Comparison of ENCODE assay signal across 11 cellular contexts in the genomic region with DNA sequence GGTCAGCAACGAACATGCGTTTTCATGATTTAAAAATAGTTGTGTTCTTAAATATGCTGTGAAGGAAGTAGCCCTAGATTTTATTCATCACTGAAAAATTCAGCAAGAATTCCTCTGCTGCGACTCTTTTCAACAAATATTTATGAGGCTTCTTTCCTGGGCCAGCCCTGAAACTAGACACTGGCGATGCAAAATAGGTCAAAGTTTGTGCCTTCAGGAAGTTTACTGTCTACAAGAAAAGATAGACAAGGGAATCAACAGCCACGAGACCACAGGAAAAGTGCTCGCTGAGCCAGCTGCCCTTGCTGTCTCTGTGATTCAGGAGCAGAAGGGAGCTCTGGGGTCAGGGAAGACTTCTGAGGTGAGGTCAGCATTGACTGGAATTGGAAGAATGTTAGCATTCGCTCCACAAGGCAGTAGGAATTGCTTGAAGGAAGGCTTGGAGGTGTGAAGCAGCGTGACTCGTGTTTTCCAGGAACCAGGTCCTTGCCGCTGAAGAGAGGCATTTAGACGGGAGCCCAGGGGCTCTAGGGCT. TPM values are rescaled to one million over a fixed set of nuclear protein-coding genes. Genes with fewer than 3 reads are reported as not detected.
DNase-seq lines count a peak whose midpoint lies in the region; ATAC-seq and TF ChIP-seq lines count a peak whose summit lies in the region.
"Had no signal": no experiment of that assay in that cellular context is flagged by ENCODE, and none has a peak within 500 bp of the region (broad histone marks: within the 10 kb centered on the region; RNA-seq: fewer than 3 reads in every experiment).

No MANE protein-coding gene starts in this region.

- peak overlapping the region in 10 of 11 experiments; percentile 8 to 98 (median 58); a peak in 12 of 22 replicates for H3K9ac ChIP-seq in BLaER1 treated with 17β-estradiol and CSF1 and Interleukin-3, amounts not matched to agents 10 nM and 100 nM
- H3K9ac ChIP-seq in IMR-90 (ENCODE audit: low read depth, low read length) (peak overlapping the region; percentile 13; the same call in 1 of the 2 replicates), neuronal stem cell (ENCODE audit: low read depth, low read length, poor library complexity) (no peak overlapping the region)

- peak overlapping the region; percentile 90 for H2BK5ac ChIP-seq in IMR-90 (ENCODE audit: low read depth, low read length, poor library complexity, severe bottlenecking)
- H2BK5ac ChIP-seq in neuronal stem cell (ENCODE audit: low read length): no peak overlapping the region

- in situ Hi-C loops in IMR-90 (cut with MboI; ENCODE audit: low sequenced_read_pairs) (no loop called here), astrocyte of the cerebellum (cut with HindIII; ENCODE audit: low sequenced_read_pairs) (no loop called here)

- H3K23ac ChIP-seq in IMR-90 (ENCODE audit: low read depth, low read length): peak overlapping the region; percentile 97
- H3K23ac ChIP-seq in neuronal stem cell (ENCODE audit: low read depth, low read length, poor library complexity): no peak overlapping the region

- H2BK120ac ChIP-seq in IMR-90 (ENCODE audit: low read depth, low read length): peak overlapping the region; percentile 98
- H2BK120ac ChIP-seq in neuronal stem cell (ENCODE audit: low read depth, low read length): no peak overlapping the region

- peaks cover 40 to 48% (median 42%) of the 10 kb centered on the region in 10 experiments for H3K4me1 ChIP-seq in BLaER1 treated with 17β-estradiol and CSF1 and Interleukin-3, amounts not matched to agents 10 nM and 100 nM
- H3K4me1 ChIP-seq in IMR-90 (ENCODE audit: control insufficient read depth, insufficient read depth, low read length) (peaks cover 14% of the 10 kb centered on the region), neuronal stem cell (ENCODE audit: control insufficient read depth in 2 of 2, insufficient read depth in 1 of 2, low read depth in 1 of 2, low read length in 2 of 2) (peaks cover 5 to 7% of the 10 kb centered on the region in 2 donors)

- peak overlapping the region; percentile 97 for H4K91ac ChIP-seq in IMR-90 (ENCODE audit: insufficient read depth, low read depth, low read length)
- H4K91ac ChIP-seq in neuronal stem cell (ENCODE audit: low read depth, low read length, poor library complexity): no peak overlapping the region

- WGBS in IMR-90 (ENCODE audit: extremely low coverage in 2 of 2, insufficient read length in 1 of 2), 2 experiments: no CpG with 5 or more reads among the region's 11 CpGs
- WGBS in neuronal stem cell (ENCODE audit: extremely low coverage in 2 of 2, insufficient read length in 2 of 2, insufficient replicate concordance in 1 of 2), 2 donors: no CpG with 5 or more reads among the region's 11 CpGs

- POLR2A ChIA-PET in IMR-90 (lab: Charles Lee; ENCODE audit: unreplicated experiment): no interaction called here

- peak overlapping the region; percentile 75; the same call in 2 of the 3 replicates for H2BK15ac ChIP-seq in IMR-90 (ENCODE audit: low read depth, low read length)
- H2BK15ac ChIP-seq in neuronal stem cell (ENCODE audit: low read length): no peak overlapping the region

- DNase-seq in IMR-90: peak; percentile 93
- peak; percentile 64 for DNase-seq in astrocyte of the cerebellum (ENCODE audit: low read depth)
- DNase-seq in kidney tubule cell (ENCODE audit: low spot score): peak; percentile 99
- DNase-seq in neuronal stem cell (ENCODE audit: low spot score): no peak
- no peak for DNase-seq in DMS153 (lab: John Stamatoyannopoulos, UW)
- no peak for DNase-seq in NAMALWA (ENCODE audit: low spot score)
- DNase-seq: NCI-H2081 had no signal

- H3K36me3 ChIP-seq in BLaER1 treated with 17β-estradiol and CSF1 and Interleukin-3, amounts not matched to agents 10 nM and 100 nM: peaks cover 22 to 26% (median 24%) of the 10 kb centered on the region in 11 experiments
- peaks cover 13% of the 10 kb centered on the region for H3K36me3 ChIP-seq in IMR-90 (ENCODE audit: control insufficient read depth, insufficient read depth, low read length)
- H3K36me3 ChIP-seq in neuronal stem cell (replicated peaks in 1 of 2; ENCODE audit: control insufficient read depth in 2 of 2, insufficient read depth in 2 of 2, low read length in 2 of 2): peaks cover 17 to 23% of the 10 kb centered on the region in 2 donors

- H4K5ac ChIP-seq in IMR-90 (ENCODE audit: low read depth, low read length): peak overlapping the region; percentile 2; the same call in 1 of the 2 replicates

- peak overlapping the region; percentile 38 to 86 for H4K8ac ChIP-seq in IMR-90 (ENCODE audit: low read depth in 2 of 2, low read length in 2 of 2)
- H4K8ac ChIP-seq in neuronal stem cell (ENCODE audit: low read depth, low read length): no peak overlapping the region

- peaks cover 19 to 29% (median 23%) of the 10 kb centered on the region in 11 experiments; a peak in 20 of 22 replicates for H4K20me1 ChIP-seq in BLaER1 treated with 17β-estradiol and CSF1 and Interleukin-3, amounts not matched to agents 10 nM and 100 nM
- peaks cover 35% of the 10 kb centered on the region; the same call in 1 of the 2 replicates for H4K20me1 ChIP-seq in IMR-90 (ENCODE audit: insufficient read depth, low read length)

- H2AK9ac ChIP-seq in IMR-90 (replicated peaks; ENCODE audit: low read depth, low read length, poor library complexity): peak overlapping the region; percentile 45

- BruUV-seq in IMR-90 (replicated peaks; lab: Mats Ljungman, UMichigan): no TSS peak

- H3K4me2 ChIP-seq in BLaER1 treated with 17β-estradiol and CSF1 and Interleukin-3, amounts not matched to agents 10 nM and 100 nM: peak overlapping the region; percentile 61 to 93 (median 82); a peak in 21 of 22 replicates
- H3K4me2 ChIP-seq in IMR-90 (ENCODE audit: low read depth, low read length) (peak overlapping the region; percentile 34), neuronal stem cell (ENCODE audit: insufficient read depth, low read length, poor library complexity, severe bottlenecking) (no peak overlapping the region)

- no peak for TF ChIP-seq RAD21 in IMR-90 (IDR thresholded peaks at IDR 0.05; ENCODE audit: low read length)

- H3K4ac ChIP-seq in IMR-90 (ENCODE audit: low read depth, low read length): peak overlapping the region; percentile 96
- no peak overlapping the region for H3K4ac ChIP-seq in neuronal stem cell (ENCODE audit: low read length)

- no peak for TF ChIP-seq POLR2A in IMR-90 (IDR thresholded peaks at IDR 0.05; ENCODE audit: low read depth, low read length)

- CTCF ChIA-PET in IMR-90 (lab: Yijun Ruan, JAX): no interaction called here

- peak overlapping the region; percentile 73 for H2AFZ ChIP-seq in IMR-90 (replicated peaks; ENCODE audit: low read length, poor library complexity)
- no peak overlapping the region for H2AFZ ChIP-seq in neuronal stem cell (ENCODE audit: low read length)

- H3K27me3 ChIP-seq in BLaER1 treated with 17β-estradiol and CSF1 and Interleukin-3, amounts not matched to agents 10 nM and 100 nM: no peaks in the 10 kb centered on the region
- H3K27me3 ChIP-seq in IMR-90 (ENCODE audit: control insufficient read depth, insufficient read depth, low read length) (no peaks in the 10 kb centered on the region), neuronal stem cell (ENCODE audit: control insufficient read depth in 3 of 3, insufficient read depth in 3 of 3, low read depth in 1 of 3, low read length in 3 of 3) (no peaks in the 10 kb centered on the region)
- H3K27me3 ChIP-seq: adrenal gland had no signal

- peaks cover 4% of the 10 kb centered on the region for H3K9me1 ChIP-seq in IMR-90 (ENCODE audit: insufficient read depth, low read length)

- H3K27ac ChIP-seq in BLaER1 treated with 17β-estradiol and CSF1 and Interleukin-3, amounts not matched to agents 10 nM and 100 nM: peak overlapping the region in 8 of 11 experiments; percentile 3 to 96 (median 34); a peak in 11 of 22 replicates
- H3K27ac ChIP-seq in IMR-90 (ENCODE audit: insufficient read depth, low read length): peak overlapping the region; percentile 89
- no peak overlapping the region for H3K27ac ChIP-seq in neuronal stem cell (replicated peaks; ENCODE audit: low read length)

- H2AK5ac ChIP-seq in IMR-90 (ENCODE audit: low read depth, low read length) (peak overlapping the region; percentile 88), neuronal stem cell (ENCODE audit: low read depth, low read length) (no peak overlapping the region)

- H3K14ac ChIP-seq in IMR-90 (replicated peaks; ENCODE audit: low read depth, low read length) (peak overlapping the region; percentile 95), neuronal stem cell (ENCODE audit: low read length) (no peak overlapping the region)

- no peak overlapping the region for H2BK12ac ChIP-seq in neuronal stem cell (ENCODE audit: low read length)

- H3K79me1 ChIP-seq in IMR-90 (ENCODE audit: low read depth in 1 of 2, low read length in 2 of 2) (peaks cover 2 to 29% of the 10 kb centered on the region in 2 experiments; a peak in 3 of 4 replicates), neuronal stem cell (ENCODE audit: low read depth, low read length) (no peaks in the 10 kb centered on the region)

- H3K4me3 ChIP-seq in BLaER1 treated with 17β-estradiol and CSF1 and Interleukin-3, amounts not matched to agents 10 nM and 100 nM: peak overlapping the region in 1 of 10 experiments; percentile 94; a peak in 3 of 20 replicates
- H3K4me3 ChIP-seq in IMR-90 (ENCODE audit: insufficient read depth, low read depth, low read length) (no peak overlapping the region), astrocyte of the cerebellum (ENCODE audit: low read depth, low read length) (no peak overlapping the region), neuronal stem cell (ENCODE audit: low read length in 2 of 2) (no peak overlapping the region)

- peak overlapping the region; percentile 88; the same call in 1 of the 2 replicates for H3K56ac ChIP-seq in IMR-90 (ENCODE audit: extremely low read depth, insufficient read depth, low read length)

- H3K9me3 ChIP-seq in BLaER1 treated with 17β-estradiol and CSF1 and Interleukin-3, amounts not matched to agents 10 nM and 100 nM (replicated peaks in 1 of 11): no peaks in the 10 kb centered on the region
- H3K9me3 ChIP-seq in IMR-90 (ENCODE audit: control insufficient read depth, insufficient read depth, low read length): no peaks in the 10 kb centered on the region
- no peaks in the 10 kb centered on the region for H3K9me3 ChIP-seq in neuronal stem cell (replicated peaks in 1 of 2; ENCODE audit: control insufficient read depth in 2 of 2, insufficient read depth in 1 of 2, low read depth in 1 of 2, low read length in 2 of 2)
- H3K9me3 ChIP-seq: adrenal gland had no signal

- no peak for TF ChIP-seq CTCF in IMR-90 (conservative IDR thresholded peaks at IDR 0.05; ENCODE audit: low read depth, low read length)
- no peak for TF ChIP-seq CTCF in astrocyte of the cerebellum (IDR thresholded peaks at IDR 0.05; ENCODE audit: low read depth, low read length, missing control alignments)

- intact Hi-C loops in IMR-90 (cut with micrococcal nuclease): loop anchor here (10.0 kb wide), 1 partner anchor 240 kb away; no protein-coding TSS in a partner anchor

- dilution Hi-C loops in IMR-90 (cut with HindIII; ENCODE audit: low sequenced_read_pairs, unreplicated experiment): no loop called here

- peak overlapping the region; percentile 86 for H2BK20ac ChIP-seq in IMR-90 (ENCODE audit: low read depth, low read length)

- H3K18ac ChIP-seq in IMR-90 (ENCODE audit: low read depth, low read length): peak overlapping the region; percentile 7; the same call in 1 of the 2 replicates
- no peak overlapping the region for H3K18ac ChIP-seq in neuronal stem cell (ENCODE audit: low read length)

- ATAC-seq in IMR-90 (ENCODE audit: low read depth) (peak; percentile 48), HG02852 (IDR thresholded peaks at IDR 0.05; ENCODE audit: unreplicated experiment) (no peak)
- ATAC-seq: right cardiac atrium had no signal

RNA-seq across cellular contexts. Expression of a gene that starts 1.9 kb away (rescaled TPM):
- 5,013 and 5,721 TPM in 2 replicates for total RNA-seq in IMR-90 (2012; rRNA removed)
- polyA plus RNA-seq in IMR-90 (2012; rRNA removed): 3,797 and 4,763 TPM in 2 replicates
- 1,326 and 3,570 TPM in 2 replicates for polyA plus RNA-seq in IMR-90 (2012; cell fraction: cytosol; rRNA removed)
- polyA plus RNA-seq in IMR-90 (2012; cell fraction: nucleus; rRNA removed; ENCODE audit: low replicate concordance): 132 and 1,784 TPM in 2 replicates
- polyA plus RNA-seq in neuronal stem cell (2013, experiment 1 of 2): 7,258 TPM
- polyA plus RNA-seq in neuronal stem cell (2013, experiment 2 of 2): 7,381 TPM

RNA-seq across cellular contexts. Expression of a gene that starts 12.8 kb away (rescaled TPM):
- not detected in 2 replicates for total RNA-seq in IMR-90 (2012; rRNA removed)
- not detected in 2 replicates for polyA plus RNA-seq in IMR-90 (2012; rRNA removed)
- not detected in 2 replicates for polyA plus RNA-seq in IMR-90 (2012; cell fraction: cytosol; rRNA removed)
- polyA plus RNA-seq in IMR-90 (2012; cell fraction: nucleus; rRNA removed; ENCODE audit: low replicate concordance): 0.03 TPM in 1 of 2 replicates, not detected in the other
- not detected for polyA plus RNA-seq in neuronal stem cell (2013, experiment 1 of 2)
- polyA plus RNA-seq in neuronal stem cell (2013, experiment 2 of 2): not detected
- total RNA-seq: adrenal gland, right cardiac atrium had no signal
- polyA plus RNA-seq: adrenal gland, right cardiac atrium had no signal

RNA-seq across cellular contexts. Expression of a gene that starts 45.2 kb away (rescaled TPM):
- not detected in 2 replicates for total RNA-seq in IMR-90 (2012; rRNA removed)
- not detected in 2 replicates for polyA plus RNA-seq in IMR-90 (2012; rRNA removed)
- polyA plus RNA-seq in IMR-90 (2012; cell fraction: cytosol; rRNA removed): not detected in 2 replicates
- polyA plus RNA-seq in IMR-90 (2012; cell fraction: nucleus; rRNA removed; ENCODE audit: low replicate concordance): not detected in 2 replicates
- polyA plus RNA-seq in neuronal stem cell (2013, experiment 1 of 2): not detected
- polyA plus RNA-seq in neuronal stem cell (2013, experiment 2 of 2): not detected
- total RNA-seq: adrenal gland, right cardiac atrium had no signal
- polyA plus RNA-seq: adrenal gland, right cardiac atrium had no signal

RNA-seq across cellular contexts. Expression of a gene that starts 50.8 kb away (rescaled TPM):
- 28.9 and 40.3 TPM in 2 replicates for total RNA-seq in IMR-90 (2012; rRNA removed)
- 95.6 and 97.7 TPM in 2 replicates for polyA plus RNA-seq in IMR-90 (2012; rRNA removed)
- polyA plus RNA-seq in IMR-90 (2012; cell fraction: cytosol; rRNA removed): 53.9 and 88.1 TPM in 2 replicates
- 152 and 190 TPM in 2 replicates for polyA plus RNA-seq in IMR-90 (2012; cell fraction: nucleus; rRNA removed; ENCODE audit: low replicate concordance)
- polyA plus RNA-seq in neuronal stem cell (2013, experiment 1 of 2): 27.9 TPM
- 26.7 TPM for polyA plus RNA-seq in neuronal stem cell (2013, experiment 2 of 2)

Comparison
In these comparisons a context has a peak if more than half of its experiments do, and no peak if none do; other contexts are left out.
1. DNase-seq: peak in IMR-90 (single experiment), astrocyte of the cerebellum (single experiment) and kidney tubule cell (single experiment); none in neuronal stem cell (single experiment), DMS153 (single experiment) and NAMALWA (single experiment).